15 cellular contexts compared by ENCODE assay signal in the genomic region with DNA sequence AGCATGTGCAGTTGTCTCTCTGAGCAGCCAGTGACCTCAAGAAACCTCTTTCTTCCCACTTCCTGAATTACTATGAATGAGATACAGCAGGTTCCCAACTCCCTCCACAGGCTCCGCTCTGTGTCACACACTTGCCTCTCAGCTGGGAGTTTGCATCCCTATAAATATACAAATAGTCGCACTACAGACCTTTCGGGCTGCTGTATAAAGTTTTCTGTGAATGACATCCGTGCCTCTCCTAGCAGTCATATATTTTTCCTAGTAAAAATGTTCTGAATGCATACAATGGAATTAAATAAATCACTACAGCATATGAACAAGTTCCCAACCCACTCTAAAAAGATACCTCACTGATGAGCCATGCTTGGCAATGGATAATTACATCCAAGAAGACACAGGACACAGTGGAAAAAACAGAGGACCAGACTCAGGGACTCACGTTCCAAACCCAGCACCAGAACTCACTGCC.
DNase-seq lines count a peak whose midpoint lies in the region; ATAC-seq and TF ChIP-seq lines count a peak whose summit lies in the region.
"Had no signal": no experiment of that assay in that cellular context is flagged by ENCODE, and none has a peak within 500 bp of the region (broad histone marks: within the 10 kb centered on the region; RNA-seq: fewer than 3 reads in every experiment).

No MANE protein-coding gene starts in this region.

- peak overlapping the region; percentile 54 for H3K27ac Mint-ChIP-seq in activated T-helper 17 cell treated with anti-CD3 and anti-CD28 coated beads, Interleukin-2, amount 50 U/mL, for 72 hours
- H3K27ac Mint-ChIP-seq: B cell had no signal

- intact Hi-C loops in heart right ventricle (cut with DNase I): no loop called here
- intact Hi-C loops in Right ventricle myocardium superior (cut with DNase I): no loop called here
- intact Hi-C loops in transverse colon (cut with DNase I; ENCODE audit: low total_unique reads): no loop called here

- TF ChIP-seq EP300 in transverse colon (IDR thresholded peaks at IDR 0.05; ENCODE audit: low read depth): no peak

- no peak overlapping the region for H3K4me3 Mint-ChIP-seq in activated T-helper 17 cell treated with anti-CD3 and anti-CD28 coated beads, Interleukin-2, amount 50 U/mL, for 72 hours
- H3K4me3 Mint-ChIP-seq: B cell had no signal

- 62 to 73% methylated on average over 5 of the region's 5 CpGs for WGBS in heart right ventricle, 2 donors
- 61 to 82% methylated on average over 5 of the region's 5 CpGs for WGBS in transverse colon (ENCODE audit: low coverage in 1 of 2), 2 donors

- H3K4me1 Mint-ChIP-seq in activated T-helper 17 cell treated with anti-CD3 and anti-CD28 coated beads, Interleukin-2, amount 50 U/mL, for 72 hours: peaks cover 46% of the 10 kb centered on the region

- H3K4me3 ChIP-seq in heart right ventricle: no peak overlapping the region
- H3K4me3 ChIP-seq in transverse colon: no peak overlapping the region
- H3K4me3 ChIP-seq: body of pancreas, SJSA1 had no signal

- H3K27me3 ChIP-seq in heart right ventricle: no peaks in the 10 kb centered on the region
- no peaks in the 10 kb centered on the region for H3K27me3 ChIP-seq in transverse colon
- H3K27me3 ChIP-seq: body of pancreas, SJSA1 had no signal

- H3K36me3 Mint-ChIP-seq in activated T-helper 17 cell treated with anti-CD3 and anti-CD28 coated beads, Interleukin-2, amount 50 U/mL, for 72 hours (ENCODE audit: low read depth): peaks cover 61% of the 10 kb centered on the region

- H3K9me3 Mint-ChIP-seq in activated T-helper 17 cell treated with anti-CD3 and anti-CD28 coated beads, Interleukin-2, amount 50 U/mL, for 72 hours: no peaks in the 10 kb centered on the region

- H3K4me1 ChIP-seq in heart right ventricle: peaks cover 16 to 99% (median 82%) of the 10 kb centered on the region in 9 donors
- H3K4me1 ChIP-seq in transverse colon: peaks cover 22 to 86% (median 58%) of the 10 kb centered on the region in 4 donors
- H3K4me1 ChIP-seq: SJSA1 had no signal

- no peaks in the 10 kb centered on the region for H3K27me3 Mint-ChIP-seq in activated T-helper 17 cell treated with anti-CD3 and anti-CD28 coated beads, Interleukin-2, amount 50 U/mL, for 72 hours
- H3K27me3 Mint-ChIP-seq: B cell had no signal

- ATAC-seq in heart right ventricle (peak in 2 of 8 donors; percentile 29 to 34), Right ventricle myocardium superior (ENCODE audit: poor library complexity) (no peak), GM21390 (IDR thresholded peaks at IDR 0.05; ENCODE audit: unreplicated experiment) (no peak), GM18909 (IDR thresholded peaks at IDR 0.05; ENCODE audit: poor library complexity, unreplicated experiment) (no peak)
- no peak for ATAC-seq in activated T-helper 17 cell treated with anti-CD3 and anti-CD28 coated beads, Interleukin-2, amount 50 U/mL, for 72 hours (replicated peaks)
- ATAC-seq: body of pancreas had no signal

- H3K36me3 ChIP-seq in heart right ventricle: peaks cover 0 to 52% (median 9%) of the 10 kb centered on the region in 9 donors
- peaks cover 0 to 6% (median 3%) of the 10 kb centered on the region in 4 donors for H3K36me3 ChIP-seq in transverse colon

- peak overlapping the region in 6 of 10 donors; percentile 11 to 85 (median 40) for H3K27ac ChIP-seq in heart right ventricle
- peak overlapping the region; percentile 77 to 93 (median 82) for H3K27ac ChIP-seq in transverse colon
- H3K27ac ChIP-seq: body of pancreas, epithelial cell of prostate, SJSA1 had no signal

- TF ChIP-seq POLR2A in transverse colon (IDR thresholded peaks at IDR 0.05): no peak

- no peak for DNase-seq in heart right ventricle
- DNase-seq in Right ventricle myocardium superior: no peak
- DNase-seq in iris pigment epithelial cell (ENCODE audit: low read depth): peak; percentile 58
- DNase-seq in transverse colon: no peak
- no peak for DNase-seq in middle frontal gyrus (ENCODE audit: extremely low spot score, low spot score)
- DNase-seq: activated CD4-positive, alpha-beta T cell treated with anti-CD3 and anti-CD28 coated beads, Interleukin-2, amount 50 U/mL, for 48 hours; body of pancreas; H7; NCI-H526 had no signal

- in situ Hi-C loops in transverse colon (cut with MboI; ENCODE audit: low pct_ligation_motif_present in 1 of 4, low pct_unique_long_range_greater_than_20kb in 1 of 4, low sequenced_read_pairs in 3 of 4): no loop called here

- TF ChIP-seq CTCF in heart right ventricle (IDR thresholded peaks at IDR 0.05): no peak
- no peak for TF ChIP-seq CTCF in transverse colon (IDR thresholded peaks at IDR 0.05)

- H3K9me3 ChIP-seq in heart right ventricle (no peaks in the 10 kb centered on the region), transverse colon (no peaks in the 10 kb centered on the region)
- H3K9me3 ChIP-seq: body of pancreas, SJSA1 had no signal
